Comparison of ENCODE assay signal across 20 cellular contexts in genomic region chr4:1241466-1241935, GRCh38. TPM values are rescaled to one million over a fixed set of nuclear protein-coding genes. Genes with fewer than 3 reads are reported as not detected.
DNase-seq lines count a peak whose midpoint lies in the region; ATAC-seq and TF ChIP-seq lines count a peak whose summit lies in the region.
"Had no signal": no experiment of that assay in that cellular context is flagged by ENCODE, and none has a peak within 500 bp of the region (broad histone marks: within the 10 kb centered on the region; RNA-seq: fewer than 3 reads in every experiment).

No MANE protein-coding gene starts in this region.

- H3K4ac ChIP-seq in trophoblast cell (ENCODE audit: low read depth, low read length) (peak overlapping the region; percentile 37), mesendoderm (ENCODE audit: low read depth, low read length) (no peak overlapping the region)

- H2AK5ac ChIP-seq in trophoblast cell (ENCODE audit: low read length) (no peak overlapping the region), mesendoderm (ENCODE audit: low read length) (no peak overlapping the region)

- H3K27ac ChIP-seq in SK-N-SH (ENCODE audit: low read depth in 2 of 2, low read length in 1 of 2) (no peak overlapping the region), trophoblast cell (ENCODE audit: low read depth, low read length) (no peak overlapping the region), mesendoderm (ENCODE audit: low read depth, low read length) (no peak overlapping the region), breast epithelium (no peak overlapping the region)
- H3K27ac ChIP-seq: 22Rv1, PC-9, SK-N-MC had no signal

- DNase-seq in SK-N-SH: peak; percentile 22
- peak; percentile 61 for DNase-seq in H7
- peak; percentile 26 for DNase-seq in left ventricle myocardium superior
- DNase-seq in trophoblast cell: no peak
- no peak for DNase-seq in activated gamma-delta T cell treated with Interleukin-2 at 50 U/mL for 16 hours
- DNase-seq in mesendoderm: no peak
- DNase-seq in breast epithelium (ENCODE audit: low spot score in 2 of 2): no peak
- DNase-seq: cerebellar nuclear complex; effector memory CD4-positive, alpha-beta T cell; Karpas-422; NCI-H1092; NCI-H2029; NCI-H345; PC-9; stimulated activated naive CD4-positive, alpha-beta T cell; T-helper 9 cell had no signal

- H3K23ac ChIP-seq in trophoblast cell (ENCODE audit: low read length) (no peak overlapping the region), mesendoderm (ENCODE audit: low read length) (no peak overlapping the region)

- POLR2A ChIA-PET in SK-N-SH (lab: Yijun Ruan, JAX): no interaction called here

- no peaks in the 10 kb centered on the region for H3K27me3 ChIP-seq in SK-N-SH (ENCODE audit: insufficient read depth)
- no peaks in the 10 kb centered on the region for H3K27me3 ChIP-seq in H7 (ENCODE audit: control insufficient read depth, insufficient read depth, low read length)
- H3K27me3 ChIP-seq in trophoblast cell (ENCODE audit: insufficient read depth, low read length): no peaks in the 10 kb centered on the region
- no peaks in the 10 kb centered on the region for H3K27me3 ChIP-seq in mesendoderm (ENCODE audit: insufficient read depth, low read length, poor library complexity)
- H3K27me3 ChIP-seq in breast epithelium: no peaks in the 10 kb centered on the region

- WGBS in SK-N-SH (ENCODE audit: low lambda C conversion rate): 100% methylated on average over 4 of the region's 21 CpGs
- WGBS in trophoblast cell (ENCODE audit: extremely low coverage, insufficient coverage, insufficient read length): no CpG with 5 or more reads among the region's 21 CpGs
- no CpG with 5 or more reads among the region's 21 CpGs for WGBS in mesendoderm (ENCODE audit: extremely low coverage, insufficient coverage, low lambda C conversion rate)

- no peak for TF ChIP-seq POLR2A in breast epithelium (IDR thresholded peaks at IDR 0.05)

- H2BK120ac ChIP-seq in trophoblast cell (ENCODE audit: insufficient read depth, low read length, poor library complexity) (no peak overlapping the region), mesendoderm (ENCODE audit: low read depth, low read length) (no peak overlapping the region)

- no peak overlapping the region for H4K5ac ChIP-seq in mesendoderm (ENCODE audit: low read length)

- no peak for TF ChIP-seq RAD21 in SK-N-SH (IDR thresholded peaks at IDR 0.05; ENCODE audit: low read length)

- H3K9me3 ChIP-seq in SK-N-SH (no peaks in the 10 kb centered on the region), trophoblast cell (ENCODE audit: insufficient read depth, low read depth, low read length) (peaks cover 4% of the 10 kb centered on the region), breast epithelium (no peaks in the 10 kb centered on the region)

- no peak for TF ChIP-seq EP300 in SK-N-SH (IDR thresholded peaks at IDR 0.05; ENCODE audit: borderline replicate concordance in 1 of 2, low read depth in 1 of 2, low read length in 1 of 2)

- TF ChIP-seq CTCF in SK-N-SH (IDR thresholded peaks at IDR 0.05) (no peak), breast epithelium (IDR thresholded peaks at IDR 0.05) (no peak)

- H4K12ac ChIP-seq in trophoblast cell (ENCODE audit: low read depth, low read length): no peak overlapping the region

- H3K9ac ChIP-seq in SK-N-SH (no peak overlapping the region), trophoblast cell (ENCODE audit: low read length) (no peak overlapping the region), mesendoderm (ENCODE audit: low read length) (no peak overlapping the region)

- no peak overlapping the region for H3K18ac ChIP-seq in trophoblast cell (ENCODE audit: low read length)
- no peak overlapping the region for H3K18ac ChIP-seq in mesendoderm (ENCODE audit: low read length)

- H4K20me1 ChIP-seq in SK-N-SH (ENCODE audit: insufficient read depth): peaks cover 79% of the 10 kb centered on the region

- no peak overlapping the region for H3K14ac ChIP-seq in trophoblast cell (ENCODE audit: low read length)

- ATAC-seq in SK-N-SH treated with all-trans-retinoic acid at 6 μM for 48 hours (no peak), left ventricle myocardium superior (no peak)
- ATAC-seq: GM23338 had no signal

- intact Hi-C loops in left ventricle myocardium superior (cut with micrococcal nuclease) (no loop called here), breast epithelium (cut with DNase I; ENCODE audit: low total_unique reads) (no loop called here)

- H2BK5ac ChIP-seq in trophoblast cell (ENCODE audit: low read depth, low read length, poor library complexity): no peak overlapping the region
- H2BK5ac ChIP-seq in mesendoderm (ENCODE audit: low read length): no peak overlapping the region

- H3K56ac ChIP-seq in mesendoderm (ENCODE audit: low read length): no peak overlapping the region

- peaks cover 0 to 50% of the 10 kb centered on the region in 2 experiments for H3K36me3 ChIP-seq in SK-N-SH (replicated peaks in 1 of 2; ENCODE audit: control insufficient read depth in 1 of 2, insufficient read depth in 2 of 2, low read length in 1 of 2)
- peaks cover 5% of the 10 kb centered on the region for H3K36me3 ChIP-seq in H7 (replicated peaks; ENCODE audit: control insufficient read depth, insufficient read depth, low read length)
- peaks cover 49 to 59% of the 10 kb centered on the region in 2 experiments for H3K36me3 ChIP-seq in trophoblast cell (ENCODE audit: control insufficient read depth in 1 of 2, insufficient read depth in 2 of 2, low read length in 2 of 2)
- peaks cover 3% of the 10 kb centered on the region for H3K36me3 ChIP-seq in mesendoderm (ENCODE audit: control insufficient read depth, insufficient read depth, low read length)
- peaks cover 4% of the 10 kb centered on the region for H3K36me3 ChIP-seq in breast epithelium

- no peak overlapping the region for H3K4me3 ChIP-seq in SK-N-SH (ENCODE audit: low read depth in 2 of 2, low read length in 1 of 2)
- no peak overlapping the region for H3K4me3 ChIP-seq in H7 (ENCODE audit: insufficient read depth, low read depth, low read length)
- H3K4me3 ChIP-seq in trophoblast cell (ENCODE audit: low read depth, low read length): no peak overlapping the region
- H3K4me3 ChIP-seq in mesendoderm (ENCODE audit: low read length): no peak overlapping the region
- no peak overlapping the region for H3K4me3 ChIP-seq in breast epithelium
- H3K4me3 ChIP-seq: GM23338, PC-9, SK-N-MC had no signal

- CTCF ChIA-PET in SK-N-SH (lab: Yijun Ruan, JAX): interaction anchor here (1.0 kb wide), 1 partner anchor 111 kb away, joined by 3 read pairs; no protein-coding TSS in a partner anchor

- H2BK15ac ChIP-seq in mesendoderm (replicated peaks; ENCODE audit: low read depth): no peak overlapping the region

- H3K9me2 ChIP-seq in SK-N-SH: no peaks in the 10 kb centered on the region

- H3K4me1 ChIP-seq in SK-N-SH (ENCODE audit: control insufficient read depth in 1 of 2, insufficient read depth in 2 of 2, low read depth in 1 of 2, low read length in 1 of 2) (peaks cover 4 to 16% of the 10 kb centered on the region in 2 experiments; a peak in 2 of 4 replicates), trophoblast cell (ENCODE audit: control insufficient read depth in 1 of 2, insufficient read depth in 2 of 2, low read length in 2 of 2) (peaks cover 7 to 13% of the 10 kb centered on the region in 2 experiments), mesendoderm (ENCODE audit: control insufficient read depth, low read depth, low read length) (no peaks in the 10 kb centered on the region), breast epithelium (peaks cover 17 to 21% of the 10 kb centered on the region in 2 donors)

- H3K79me1 ChIP-seq in trophoblast cell (ENCODE audit: low read length) (peaks cover 2% of the 10 kb centered on the region), mesendoderm (ENCODE audit: low read length) (peaks cover 19% of the 10 kb centered on the region)

- H2BK12ac ChIP-seq in trophoblast cell (ENCODE audit: low read length): no peak overlapping the region

- no peaks in the 10 kb centered on the region for H3F3A ChIP-seq in SK-N-SH (replicated peaks; ENCODE audit: insufficient read depth)

- no peak overlapping the region for H2AFZ ChIP-seq in SK-N-SH (ENCODE audit: low read depth)
- no peak overlapping the region for H2AFZ ChIP-seq in trophoblast cell (ENCODE audit: insufficient read depth, low read length, poor library complexity)
- H2AFZ ChIP-seq: GM23338, PC-9 had no signal

- H4K91ac ChIP-seq in trophoblast cell (ENCODE audit: low read depth, low read length): no peak overlapping the region

- peaks cover 74% of the 10 kb centered on the region for H3K79me2 ChIP-seq in SK-N-SH (ENCODE audit: insufficient read depth)
- H3K79me2 ChIP-seq in trophoblast cell (ENCODE audit: control insufficient read depth, insufficient read depth, low read length, poor library complexity): peaks cover 48% of the 10 kb centered on the region
- H3K79me2 ChIP-seq in mesendoderm (ENCODE audit: control insufficient read depth, insufficient read depth, low read length): peaks cover 62% of the 10 kb centered on the region

- H3K4me2 ChIP-seq in SK-N-SH (no peak overlapping the region), trophoblast cell (ENCODE audit: low read length) (no peak overlapping the region), mesendoderm (ENCODE audit: low read length) (no peak overlapping the region)
- H3K4me2 ChIP-seq: GM23338, PC-9 had no signal

- H4K8ac ChIP-seq in trophoblast cell (ENCODE audit: low read depth, low read length) (no peak overlapping the region), mesendoderm (ENCODE audit: low read depth, low read length) (no peak overlapping the region)

TF ChIP-seq in SK-N-SH, 30 proteins besides CTCF, POLR2A, EP300 and RAD21 (continues in another document):
- TF ChIP-seq JUND (IDR thresholded peaks at IDR 0.05): no peak
- TF ChIP-seq NFIC (IDR thresholded peaks at IDR 0.05; ENCODE audit: borderline replicate concordance): no peak
- TF ChIP-seq EZH2phosphoT487 (IDR thresholded peaks at IDR 0.05; ENCODE audit: borderline replicate concordance, low read depth): no peak

RNA-seq across cellular contexts. Expression of gene CTBP1, which starts 7.4 kb away (rescaled TPM):
- 158 and 183 TPM in 2 replicates for polyA plus RNA-seq in SK-N-SH (2012; rRNA removed)
- 73.8 and 122 TPM in 2 replicates for polyA plus RNA-seq in SK-N-SH (2012; cell fraction: cytosol; rRNA removed)
- polyA plus RNA-seq in SK-N-SH (2012; cell fraction: nucleus; rRNA removed): 419 and 467 TPM in 2 replicates
- 267 and 360 TPM in 2 replicates for total RNA-seq in H7 (2014; rRNA removed; shearing (Covaris generic))
- total RNA-seq in left ventricle myocardium superior (133 TPM), breast epithelium (100 to 1,000 TPM; 130 to 159 (median 133) TPM)
- polyA plus RNA-seq in trophoblast cell (2013): 76.4 and 79.7 TPM in 2 replicates
- 64.9 TPM for polyA plus RNA-seq in mesendoderm (2013, experiment 1 of 2)
- 65.1 TPM for polyA plus RNA-seq in mesendoderm (2013, experiment 2 of 2)

RNA-seq across cellular contexts. Expression of gene MAEA, which starts 48.2 kb away (rescaled TPM):
- polyA plus RNA-seq in SK-N-SH (2012; rRNA removed): 123 and 128 TPM in 2 replicates
- polyA plus RNA-seq in SK-N-SH (2012; cell fraction: cytosol; rRNA removed): 64.4 and 85.4 TPM in 2 replicates
- 196 and 274 TPM in 2 replicates for polyA plus RNA-seq in SK-N-SH (2012; cell fraction: nucleus; rRNA removed)
- 65.4 and 80.6 TPM in 2 replicates for total RNA-seq in H7 (2014; rRNA removed; shearing (Covaris generic))
- total RNA-seq in left ventricle myocardium superior (49.6 TPM), breast epithelium (10 to 100 TPM; 49.9 to 76.7 (median 62.3) TPM)
- polyA plus RNA-seq in trophoblast cell (2013): 58.8 and 59.3 TPM in 2 replicates
- polyA plus RNA-seq in mesendoderm (2013, experiment 1 of 2): 57.0 TPM
- 55.7 TPM for polyA plus RNA-seq in mesendoderm (2013, experiment 2 of 2)

Comparison
In these comparisons a context has a peak if more than half of its experiments do, and no peak if none do; other contexts are left out.
1. DNase-seq: peak in SK-N-SH (single experiment), H7 (single experiment) and left ventricle myocardium superior (single experiment); none in trophoblast cell (0 of 2), activated gamma-delta T cell treated with Interleukin-2 at 50 U/mL for 16 hours (single experiment), mesendoderm (single experiment) and breast epithelium (0 of 2).